Comparison of ENCODE assay signal across 15 cellular contexts in genomic region chr7:1814089-1814811, GRCh38.
"Had no signal": no experiment of that assay in that cellular context is flagged by ENCODE, and none has a peak within 500 bp of the region (broad histone marks: within the 10 kb centered on the region; RNA-seq: fewer than 3 reads in every experiment).

No MANE protein-coding gene starts in this region.

- H3K9me3 ChIP-seq: breast epithelium, pancreas had no signal

- H3K4me1 ChIP-seq: breast epithelium, pancreas had no signal

- H3K36me3 ChIP-seq: breast epithelium, pancreas had no signal

- H3K4me3 ChIP-seq: breast epithelium, pancreas had no signal

- DNase-seq: activated CD4-positive, alpha-beta T cell treated with anti-CD3 and anti-CD28 coated beads, Interleukin-2, amount 10 ng/mL, durations not matched to agents 24 days and 14 days; activated gamma-delta T cell; activated T-cell treated with anti-CD3 and anti-CD28 coated beads, Interleukin-2, amount 50 U/mL, for 1 hour; anterior cingulate cortex; effector CD4-positive, alpha-beta T cell; left ventricle myocardium superior; mesendoderm; small intestine; stimulated activated naive CD4-positive, alpha-beta T cell; T-cell; T1000; trophoblast cell had no signal

- H3K27me3 ChIP-seq: breast epithelium, pancreas had no signal

- H3K27ac ChIP-seq: breast epithelium, pancreas, VCaP had no signal
